ENCODE assay signal across 9 cellular contexts in the genomic region with DNA sequence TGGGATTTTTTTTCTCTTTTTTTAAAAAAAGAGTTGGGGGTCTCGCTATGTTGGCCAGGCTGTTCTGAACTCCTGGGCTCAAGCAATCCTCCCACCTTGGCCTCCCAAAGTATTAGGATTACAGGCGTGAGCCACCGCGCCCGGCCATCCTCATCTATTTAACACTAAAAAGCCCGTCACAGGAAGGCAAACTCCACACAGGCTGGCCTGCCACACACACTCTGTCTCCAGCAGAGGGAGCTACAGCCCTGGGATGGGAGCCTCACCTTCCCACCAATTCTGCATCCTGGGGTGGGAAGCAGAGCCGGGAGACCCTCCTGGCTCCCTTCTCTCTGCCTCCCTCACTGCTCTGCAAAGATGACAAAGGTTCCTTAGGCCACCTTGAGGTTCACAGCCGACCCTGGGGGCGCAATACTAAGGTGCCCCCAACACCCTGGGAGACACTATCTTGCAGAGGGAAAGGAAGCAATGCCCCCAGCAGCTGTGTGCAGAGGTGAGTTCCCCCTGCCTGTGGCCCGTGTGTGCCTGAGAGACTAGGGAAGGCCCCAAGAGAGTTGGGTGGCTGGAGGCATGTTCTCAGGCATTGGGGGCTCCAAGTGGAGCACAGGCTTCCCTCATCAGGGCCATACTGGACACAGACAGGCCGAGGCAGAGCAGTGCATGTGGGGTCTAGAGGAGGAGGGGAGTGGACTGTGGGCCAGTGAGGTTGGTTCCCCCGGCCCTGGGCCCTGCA. TPM values are rescaled to one million over a fixed set of nuclear protein-coding genes. Genes with fewer than 3 reads are reported as not detected.
DNase-seq lines count a peak whose midpoint lies in the region; ATAC-seq and TF ChIP-seq lines count a peak whose summit lies in the region.
"Had no signal": no experiment of that assay in that cellular context is flagged by ENCODE, and none has a peak within 500 bp of the region (broad histone marks: within the 10 kb centered on the region; RNA-seq: fewer than 3 reads in every experiment).

No MANE protein-coding gene starts in this region.

- H3K27me3 ChIP-seq in DOHH2 (ENCODE audit: control insufficient read depth, low read length) = no peaks in the 10 kb centered on the region
- no peaks in the 10 kb centered on the region for H3K27me3 ChIP-seq in SU-DHL-6 (ENCODE audit: low read length)

- H3K4me2 ChIP-seq in DOHH2 (ENCODE audit: low read length) = no peak overlapping the region
- no peak overlapping the region for H3K4me2 ChIP-seq in SU-DHL-6 (ENCODE audit: low read depth, low read length, poor library complexity, severe bottlenecking)

- CTCF ChIA-PET in HEK293T (lab: Yijun Ruan, JAX) = interaction anchor here (0.6 to 1.3 kb wide), 7 partner anchors 10 to 333 kb away, joined by 3 to 7 read pairs (median 3); a partner anchor contains a TSS

- H3K36me3 ChIP-seq in DOHH2 (ENCODE audit: control insufficient read depth, low read length) (peaks cover 78% of the 10 kb centered on the region), SU-DHL-6 (ENCODE audit: low read length) (peaks cover 7% of the 10 kb centered on the region; the same call in 1 of the 2 replicates)

- H3K27me3 Mint-ChIP-seq in progenitor cell of endocrine pancreas = no peaks in the 10 kb centered on the region

- H3K4me3 ChIP-seq in DOHH2 (ENCODE audit: low read length) (no peak overlapping the region), SU-DHL-6 (ENCODE audit: insufficient read depth, low read length, poor library complexity, severe bottlenecking) (no peak overlapping the region)

- H3K9me3 ChIP-seq in DOHH2 (ENCODE audit: control insufficient read depth, insufficient read depth, low read length) (no peaks in the 10 kb centered on the region), SU-DHL-6 (ENCODE audit: insufficient read depth, low read length) (no peaks in the 10 kb centered on the region)

- ATAC-seq in GM19328 (IDR thresholded peaks at IDR 0.05; ENCODE audit: unreplicated experiment) = no peak

- H3K27ac Mint-ChIP-seq in progenitor cell of endocrine pancreas = no peak overlapping the region

- POLR2A ChIA-PET in HEK293T (lab: Yijun Ruan, JAX) = interaction anchor here (1.0 kb wide), 1 partner anchor 35 kb away, joined by 7 read pairs; a partner anchor contains a TSS

- no peak overlapping the region for H2AFZ ChIP-seq in SU-DHL-6 (ENCODE audit: low read depth, low read length, severe bottlenecking)

- H4K20me1 ChIP-seq in DOHH2 (ENCODE audit: control insufficient read depth, insufficient read depth, low read depth, low read length) (peaks cover 8% of the 10 kb centered on the region; the same call in 1 of the 2 replicates), SU-DHL-6 (ENCODE audit: low read depth, low read length) (no peaks in the 10 kb centered on the region)

- no peaks in the 10 kb centered on the region for H3F3A ChIP-seq in DOHH2 (ENCODE audit: control insufficient read depth, insufficient read depth)
- no peaks in the 10 kb centered on the region for H3F3A ChIP-seq in SU-DHL-6 (ENCODE audit: insufficient read depth)

- DNase-seq in HEK293T (ENCODE audit: extremely low spot score) (peak; percentile 77), fibroblast of peridontal ligament (ENCODE audit: extremely low read depth) (peak; percentile 33), progenitor cell of endocrine pancreas (ENCODE audit: low spot score, unreplicated experiment) (peak; percentile 48), dedifferentiated amniotic fluid mesenchymal stem cell (ENCODE audit: extremely low spot score) (no peak), DMS114 treated with DMSO at 0.1 percent for 48 hours (lab: John Stamatoyannopoulos, UW; ENCODE audit: unreplicated experiment) (no peak)

- peaks cover 20% of the 10 kb centered on the region for H3K36me3 Mint-ChIP-seq in progenitor cell of endocrine pancreas (ENCODE audit: insufficient read depth)

- no peaks in the 10 kb centered on the region for H3K9me2 ChIP-seq in DOHH2 (replicated peaks; ENCODE audit: control insufficient read depth, low read length)
- H3K9me2 ChIP-seq in SU-DHL-6 (replicated peaks; ENCODE audit: insufficient read depth, low read length) = no peaks in the 10 kb centered on the region

- TF ChIP-seq CTCF in DOHH2 (IDR thresholded peaks at IDR 0.05; ENCODE audit: low read depth, low read length, poor library complexity, severe bottlenecking) = peak; percentile 91
- peak; percentile 83 for TF ChIP-seq CTCF in SU-DHL-6 (IDR thresholded peaks at IDR 0.05; ENCODE audit: insufficient read depth, low read length, poor library complexity, severe bottlenecking)
- TF ChIP-seq CTCF in progenitor cell of endocrine pancreas (IDR thresholded peaks at IDR 0.05; ENCODE audit: unreplicated experiment) = peak; percentile 77

- no peaks in the 10 kb centered on the region for H3K9me3 Mint-ChIP-seq in progenitor cell of endocrine pancreas (ENCODE audit: low read depth)

- H3K9ac ChIP-seq in SU-DHL-6 (ENCODE audit: low read length) = no peak overlapping the region

- H3K4me1 Mint-ChIP-seq in progenitor cell of endocrine pancreas (ENCODE audit: low read depth) = no peaks in the 10 kb centered on the region

- H3K79me2 ChIP-seq in DOHH2 (ENCODE audit: control insufficient read depth, low read length) = no peaks in the 10 kb centered on the region
- no peaks in the 10 kb centered on the region for H3K79me2 ChIP-seq in SU-DHL-6 (ENCODE audit: insufficient read depth, low read length)

- H3K4me3 Mint-ChIP-seq in progenitor cell of endocrine pancreas (ENCODE audit: low read depth) = no peak overlapping the region

- H3K27ac ChIP-seq in DOHH2 (ENCODE audit: low read depth, low read length) (no peak overlapping the region), SU-DHL-6 (ENCODE audit: low read depth, low read length) (no peak overlapping the region)

- H3K4me1 ChIP-seq in DOHH2 (ENCODE audit: control insufficient read depth, low read length) = no peaks in the 10 kb centered on the region

TF ChIP-seq in HEK293T, 16 proteins besides CTCF, POLR2A, EP300 and RAD21:
- TF ChIP-seq SP1 (IDR thresholded peaks at IDR 0.05) (no peak), HDGF (IDR thresholded peaks at IDR 0.05; ENCODE audit: borderline replicate concordance) (peak; percentile 44; the same call in 1 of the 2 replicates), FOXA1 (IDR thresholded peaks at IDR 0.05) (no peak), NFRKB (IDR thresholded peaks at IDR 0.05) (no peak)

RNA-seq across cellular contexts. Expression of a gene that starts 27.4 kb away (rescaled TPM):
- 75.0 and 75.2 TPM in 2 replicates for total RNA-seq in progenitor cell of endocrine pancreas

RNA-seq across cellular contexts. Expression of a gene that starts 34.6 kb away (rescaled TPM):
- 125 and 130 TPM in 2 replicates for total RNA-seq in progenitor cell of endocrine pancreas

RNA-seq across cellular contexts. Expression of a gene that starts 44.9 kb away (rescaled TPM):
- total RNA-seq in progenitor cell of endocrine pancreas = 97.9 and 114 TPM in 2 replicates
- total RNA-seq: T-helper 2 cell treated with Interferon-gamma antibody and Interleukin-4, amounts not matched to agents 100 ng/mL and 5 ng/mL, for 36 hours had no signal

RNA-seq across cellular contexts. Expression of a gene that starts 50.7 kb away (rescaled TPM):
- 9.9 and 10.8 TPM in 2 replicates for total RNA-seq in progenitor cell of endocrine pancreas

RNA-seq across cellular contexts. Expression of a gene that starts 56.3 kb away (rescaled TPM):
- 0.67 and 1.1 TPM in 2 replicates for total RNA-seq in progenitor cell of endocrine pancreas

Comparison
In these comparisons a context has a peak if more than half of its experiments do, and no peak if none do; other contexts are left out.
1. DNase-seq: peak in HEK293T (single experiment), fibroblast of peridontal ligament (single experiment) and progenitor cell of endocrine pancreas (single experiment); none in dedifferentiated amniotic fluid mesenchymal stem cell (single experiment) and DMS114 treated with DMSO at 0.1 percent for 48 hours (single experiment).
2. Peak in every context shown above with its lines, with median percentiles within 50 percentile points of each other: CTCF ChIP-seq.